In genomic region chr3:60147249-60147648, GRCh38 we compare ENCODE assay signal across 21 cellular contexts.
"Had no signal": no experiment of that assay in that cellular context is flagged by ENCODE, and none has a peak within 500 bp of the region (broad histone marks: within the 10 kb centered on the region; RNA-seq: fewer than 3 reads in every experiment).

No MANE protein-coding gene starts in this region.

- DNase-seq: activated CD8-positive, alpha-beta memory T cell treated with anti-CD3 and anti-CD28 coated beads, Interleukin-2, amount 10 ng/mL, durations not matched to agents 7 days and 5 days; activated T-cell treated with anti-CD3 and anti-CD28 coated beads, Interleukin-2, amount 50 U/mL, for 1 hour; amniotic stem cell; effector CD8-positive, alpha-beta T cell; esophagus squamous epithelium; hippocampal formation; islet precursor cell; left colon; lower lobe of right lung; natural killer cell; right lobe of liver; SJCRH30; T-helper 17 cell; testis had no signal

- H3K27me3 Mint-ChIP-seq: activated CD8-positive, alpha-beta memory T cell treated with anti-CD3 and anti-CD28 coated beads, Interleukin-2, amount 10 ng/mL, durations not matched to agents 7 days and 5 days; activated naive CD4-positive, alpha-beta T cell treated with anti-CD3 and anti-CD28 coated beads, Interleukin-2, amount 50 U/mL, for 24 hours; activated T-helper 17 cell treated with anti-CD3 and anti-CD28 coated beads, Interleukin-2, amount 50 U/mL, for 72 hours; dendritic cell treated with granulocyte-macrophage colony-stimulating factor and Interleukin-4, amounts not matched to agents 40 ng/mL and 50 ng/mL, for 4 days; T-helper 17 cell; type B pancreatic cell had no signal

- H3K9ac ChIP-seq: parathyroid adenoma had no signal

- H3K4me1 ChIP-seq: esophagus squamous epithelium, lower lobe of right lung, parathyroid adenoma, right lobe of liver, SJCRH30, testis had no signal

- H3K9me3 ChIP-seq: esophagus squamous epithelium, lower lobe of right lung, right lobe of liver, SJCRH30, testis had no signal

- H3K36me3 Mint-ChIP-seq: activated CD8-positive, alpha-beta memory T cell treated with anti-CD3 and anti-CD28 coated beads, Interleukin-2, amount 10 ng/mL, durations not matched to agents 7 days and 5 days; natural killer cell; type B pancreatic cell had no signal

- H2AFZ ChIP-seq: parathyroid adenoma had no signal

- H3K4me1 Mint-ChIP-seq: activated CD8-positive, alpha-beta memory T cell treated with anti-CD3 and anti-CD28 coated beads, Interleukin-2, amount 10 ng/mL, durations not matched to agents 7 days and 5 days; activated T-helper 17 cell treated with anti-CD3 and anti-CD28 coated beads, Interleukin-2, amount 50 U/mL, for 72 hours; natural killer cell; T-helper 17 cell had no signal

- H3K36me3 ChIP-seq: esophagus squamous epithelium, lower lobe of right lung, right lobe of liver, SJCRH30 had no signal

- H3K79me2 ChIP-seq: parathyroid adenoma had no signal

- H3K27me3 ChIP-seq: esophagus squamous epithelium, right lobe of liver, SJCRH30, testis had no signal

- H3K4me2 ChIP-seq: smooth muscle cell had no signal

- H3K4me3 Mint-ChIP-seq: activated CD8-positive, alpha-beta memory T cell treated with anti-CD3 and anti-CD28 coated beads, Interleukin-2, amount 10 ng/mL, durations not matched to agents 7 days and 5 days; activated naive CD4-positive, alpha-beta T cell treated with anti-CD3 and anti-CD28 coated beads, Interleukin-2, amount 50 U/mL, for 24 hours; activated T-helper 17 cell treated with anti-CD3 and anti-CD28 coated beads, Interleukin-2, amount 50 U/mL, for 72 hours; dendritic cell treated with granulocyte-macrophage colony-stimulating factor and Interleukin-4, amounts not matched to agents 40 ng/mL and 50 ng/mL, for 4 days; natural killer cell; T-helper 17 cell; type B pancreatic cell had no signal

- H3K4me3 ChIP-seq: esophagus squamous epithelium, lower lobe of right lung, right lobe of liver, SJCRH30, smooth muscle cell, testis had no signal

- ATAC-seq: activated CD8-positive, alpha-beta memory T cell treated with anti-CD3 and anti-CD28 coated beads, Interleukin-2, amount 10 ng/mL, durations not matched to agents 7 days and 5 days; activated T-helper 17 cell treated with anti-CD3 and anti-CD28 coated beads, Interleukin-2, amount 50 U/mL, for 72 hours; left colon; lower lobe of right lung; natural killer cell; right lobe of liver; T-helper 17 cell had no signal

- H3K27ac Mint-ChIP-seq: activated CD8-positive, alpha-beta memory T cell treated with anti-CD3 and anti-CD28 coated beads, Interleukin-2, amount 10 ng/mL, durations not matched to agents 7 days and 5 days; activated naive CD4-positive, alpha-beta T cell treated with anti-CD3 and anti-CD28 coated beads, Interleukin-2, amount 50 U/mL, for 24 hours; activated T-helper 17 cell treated with anti-CD3 and anti-CD28 coated beads, Interleukin-2, amount 50 U/mL, for 72 hours; dendritic cell treated with granulocyte-macrophage colony-stimulating factor and Interleukin-4, amounts not matched to agents 40 ng/mL and 50 ng/mL, for 4 days; natural killer cell; T-helper 17 cell; type B pancreatic cell had no signal

- H3K9me3 Mint-ChIP-seq: activated T-helper 17 cell treated with anti-CD3 and anti-CD28 coated beads, Interleukin-2, amount 50 U/mL, for 72 hours; dendritic cell treated with granulocyte-macrophage colony-stimulating factor and Interleukin-4, amounts not matched to agents 40 ng/mL and 50 ng/mL, for 4 days; natural killer cell; type B pancreatic cell had no signal

- H3K27ac ChIP-seq: esophagus squamous epithelium, lower lobe of right lung, parathyroid adenoma, right lobe of liver, SJCRH30, testis, VCaP had no signal
